15 cellular contexts compared by ENCODE assay signal in genomic region chr5:173602423-173602822, GRCh38. TPM values are rescaled to one million over a fixed set of nuclear protein-coding genes. Genes with fewer than 3 reads are reported as not detected.
DNase-seq lines count a peak whose midpoint lies in the region; ATAC-seq and TF ChIP-seq lines count a peak whose summit lies in the region.
"Had no signal": no experiment of that assay in that cellular context is flagged by ENCODE, and none has a peak within 500 bp of the region (broad histone marks: within the 10 kb centered on the region; RNA-seq: fewer than 3 reads in every experiment).

No MANE protein-coding gene starts in this region.

- no peaks in the 10 kb centered on the region for H4K20me1 ChIP-seq in PC-3 (ENCODE audit: low read length)

- H3K27ac ChIP-seq in psoas muscle: no peak overlapping the region
- no peak overlapping the region for H3K27ac ChIP-seq in PC-3 (ENCODE audit: low read length)

- H3K9me3 ChIP-seq in psoas muscle (no peaks in the 10 kb centered on the region), PC-3 (ENCODE audit: low read length) (no peaks in the 10 kb centered on the region)
- H3K9me3 ChIP-seq: SK-N-SH had no signal

- peak; percentile 45 for DNase-seq in GM03348 (ENCODE audit: low spot score)
- peak; percentile 29 for DNase-seq in SKM-1 (lab: John Stamatoyannopoulos, UW; ENCODE audit: unreplicated experiment)
- peak; percentile 92 for DNase-seq in fibroblast of villous mesenchyme (ENCODE audit: low read depth)
- peak; percentile 33 to 75 for DNase-seq in psoas muscle
- no peak for DNase-seq in CD1c-positive myeloid dendritic cell (ENCODE audit: extremely low spot score)
- no peak for DNase-seq in amniotic stem cell (lab: John Stamatoyannopoulos, UW)
- DNase-seq in PC-3: no peak
- DNase-seq in glutamatergic neuron: no peak
- DNase-seq: activated CD4-positive, alpha-beta T cell treated with anti-CD3 and anti-CD28 coated beads, Interleukin-2, amount 50 U/mL, for 48 hours; activated naive CD4-positive, alpha-beta T cell treated with Interleukin-2 at 50 U/mL for 16 hours; NCI-H510A; nephron progenitor cell; SK-N-SH; stimulated activated CD4-positive, alpha-beta T cell treated with anti-CD3 and anti-CD28 coated beads, Interleukin-1b, Interleukin-23, amount 100 ng/mL, for 48 hours had no signal

- peak; percentile 8 for TF ChIP-seq CTCF in fibroblast of villous mesenchyme (IDR thresholded peaks at IDR 0.05; ENCODE audit: insufficient read depth, low read depth, low read length)
- no peak for TF ChIP-seq CTCF in psoas muscle (IDR thresholded peaks at IDR 0.05)
- no peak for TF ChIP-seq CTCF in PC-3 (conservative IDR thresholded peaks at IDR 0.05; ENCODE audit: low read depth, low read length)
- TF ChIP-seq CTCF in glutamatergic neuron (IDR thresholded peaks at IDR 0.05; ENCODE audit: partially characterized antibody, unreplicated experiment): no peak

- BruUV-seq in PC-3 (replicated peaks; lab: Mats Ljungman, UMichigan): no TSS peak

- H3K27me3 ChIP-seq in psoas muscle (ENCODE audit: insufficient read depth in 3 of 3, low read length in 2 of 3) (no peaks in the 10 kb centered on the region), PC-3 (ENCODE audit: low read length) (no peaks in the 10 kb centered on the region)

- H3K4me2 ChIP-seq in PC-3 (ENCODE audit: low read length): no peak overlapping the region
- H3K4me2 ChIP-seq: SK-N-SH had no signal

- peak in 2 of 4 donors; percentile 39 to 42 for ATAC-seq in psoas muscle
- no peak for ATAC-seq in PC-3

- no peaks in the 10 kb centered on the region for H3K36me3 Mint-ChIP-seq in glutamatergic neuron (ENCODE audit: unreplicated experiment)

- WGBS in psoas muscle, 3 donors: 75 to 90% (median 83%) methylated on average over 5 to 6 of the region's 6 CpGs

- peaks cover 3% of the 10 kb centered on the region for H3K27me3 Mint-ChIP-seq in glutamatergic neuron (ENCODE audit: unreplicated experiment)
- H3K27me3 Mint-ChIP-seq: stimulated activated naive CD8-positive, alpha-beta T cell treated with anti-CD3 and anti-CD28 coated beads, Interleukin-15, Interleukin-2, amounts not matched to agents 100 ng/mL and 50 ng/mL, for 24 hours had no signal

- no peak overlapping the region for H3K4me3 ChIP-seq in fibroblast of villous mesenchyme (ENCODE audit: low read depth, low read length)
- H3K4me3 ChIP-seq in psoas muscle: no peak overlapping the region
- no peak overlapping the region for H3K4me3 ChIP-seq in PC-3 (ENCODE audit: low read length)

- no peaks in the 10 kb centered on the region for H3K4me1 ChIP-seq in psoas muscle
- no peaks in the 10 kb centered on the region for H3K4me1 ChIP-seq in PC-3 (ENCODE audit: insufficient read depth, low read length)

- no peak overlapping the region for H3K9ac ChIP-seq in PC-3 (ENCODE audit: low read length)
- H3K9ac ChIP-seq: SK-N-SH had no signal

- intact Hi-C loops in psoas muscle (cut with DNase I): no loop called here
- intact Hi-C loops in PC-3 (cut with micrococcal nuclease): no loop called here

- no peak overlapping the region for H2AFZ ChIP-seq in PC-3 (ENCODE audit: low read length)

- CTCF ChIA-PET in PC-3 (lab: Charles Lee): interaction anchor here (0.6 kb wide), 1 partner anchor 30 kb away, joined by 6 read pairs; no protein-coding TSS in a partner anchor

- POLR2A ChIA-PET in PC-3 (lab: Charles Lee; ENCODE audit: unreplicated experiment): interaction anchor here (0.5 to 0.6 kb wide), 2 partner anchors 238 to 644 kb away, joined by 4 to 9 read pairs; no protein-coding TSS in a partner anchor

- H3K36me3 ChIP-seq in psoas muscle (ENCODE audit: insufficient read depth in 1 of 2, low read depth in 1 of 2) (peaks cover 6 to 43% of the 10 kb centered on the region in 2 donors), PC-3 (ENCODE audit: low read depth, low read length) (peaks cover 36% of the 10 kb centered on the region)

- H3F3A ChIP-seq in PC-3 (ENCODE audit: low read length, unreplicated experiment): no peaks in the 10 kb centered on the region

- H3K4me1 Mint-ChIP-seq in glutamatergic neuron (ENCODE audit: low read depth, unreplicated experiment): peaks cover 2% of the 10 kb centered on the region
- H3K4me1 Mint-ChIP-seq: nephron progenitor cell had no signal

- no peaks in the 10 kb centered on the region for H3K79me2 ChIP-seq in PC-3 (ENCODE audit: low read length)

- no peak overlapping the region for H3K4me3 Mint-ChIP-seq in glutamatergic neuron (ENCODE audit: unreplicated experiment)
- H3K4me3 Mint-ChIP-seq: nephron progenitor cell; stimulated activated naive CD8-positive, alpha-beta T cell treated with anti-CD3 and anti-CD28 coated beads, Interleukin-15, Interleukin-2, amounts not matched to agents 100 ng/mL and 50 ng/mL, for 24 hours had no signal

- H3K9me2 ChIP-seq in PC-3 (replicated peaks; ENCODE audit: low read length): no peaks in the 10 kb centered on the region
- H3K9me2 ChIP-seq: SK-N-SH had no signal

- H3K27ac Mint-ChIP-seq in glutamatergic neuron (ENCODE audit: unreplicated experiment): no peak overlapping the region
- H3K27ac Mint-ChIP-seq: nephron progenitor cell; stimulated activated naive CD8-positive, alpha-beta T cell treated with anti-CD3 and anti-CD28 coated beads, Interleukin-15, Interleukin-2, amounts not matched to agents 100 ng/mL and 50 ng/mL, for 24 hours had no signal

- no peaks in the 10 kb centered on the region for H3K9me3 Mint-ChIP-seq in glutamatergic neuron (ENCODE audit: unreplicated experiment)
- H3K9me3 Mint-ChIP-seq: nephron progenitor cell; stimulated activated naive CD8-positive, alpha-beta T cell treated with anti-CD3 and anti-CD28 coated beads, Interleukin-15, Interleukin-2, amounts not matched to agents 100 ng/mL and 50 ng/mL, for 24 hours had no signal

RNA-seq across cellular contexts. Expression of gene BOD1, which starts 14.0 kb away (rescaled TPM):
- total RNA-seq in fibroblast of villous mesenchyme (66.0 and 74.3 TPM in 2 replicates), psoas muscle (100 to 1,000 TPM in 2 of 4 donors, 10 to 100 TPM in 2; 57.0 to 120 (median 99.6) TPM), PC-3 (2014; rRNA removed) (153 and 160 TPM in 2 replicates), glutamatergic neuron (ENCODE audit: unreplicated experiment) (62.7 TPM)
- polyA plus RNA-seq in psoas muscle: 100 to 1,000 TPM; 130 to 295 (median 172) TPM

Comparison
In these comparisons a context has a peak if more than half of its experiments do, and no peak if none do; other contexts are left out.
1. DNase-seq: peak in GM03348 (single experiment), SKM-1 (single experiment), fibroblast of villous mesenchyme (single experiment) and psoas muscle (2 of 2); none in CD1c-positive myeloid dendritic cell (single experiment), amniotic stem cell (single experiment), PC-3 (single experiment) and glutamatergic neuron (single experiment).